ENCODE assay signal across 15 cellular contexts in the genomic region with DNA sequence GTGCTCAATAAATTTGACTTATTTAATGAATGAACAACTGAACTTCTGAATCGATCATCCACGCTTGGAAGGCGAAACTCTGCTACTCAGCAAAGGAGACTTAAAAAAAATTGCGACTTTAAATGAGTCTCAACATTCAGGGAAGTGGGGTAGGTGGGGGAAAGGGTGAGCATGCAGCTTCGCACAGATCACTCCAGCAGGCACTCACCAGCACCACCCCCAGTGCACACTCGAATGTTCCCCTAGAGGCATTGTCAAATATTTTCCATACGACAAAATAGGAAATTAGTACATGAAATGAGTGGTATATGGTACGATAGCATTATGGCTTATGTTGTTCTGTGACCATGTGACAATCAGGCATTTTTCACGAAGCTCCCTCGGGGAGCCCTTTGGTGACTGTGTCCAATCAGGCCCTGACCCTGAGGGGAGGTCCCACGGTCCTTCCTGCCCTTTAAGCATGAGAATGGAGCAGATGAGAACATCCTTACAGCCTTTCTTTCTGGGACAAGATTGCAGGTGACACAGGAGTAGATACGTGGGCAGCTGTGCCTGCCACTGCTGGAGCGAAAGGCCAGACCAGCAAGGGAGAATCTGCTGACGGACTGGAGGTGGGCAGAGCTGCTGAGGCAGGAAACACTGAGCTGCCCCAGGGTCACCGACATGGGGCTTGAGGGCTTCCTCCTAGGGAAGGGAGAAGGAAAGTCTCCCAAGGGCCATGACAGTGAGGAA.
DNase-seq lines count a peak whose midpoint lies in the region; ATAC-seq and TF ChIP-seq lines count a peak whose summit lies in the region.
"Had no signal": no experiment of that assay in that cellular context is flagged by ENCODE, and none has a peak within 500 bp of the region (broad histone marks: within the 10 kb centered on the region; RNA-seq: fewer than 3 reads in every experiment).

No MANE protein-coding gene starts in this region.

- H3K36me3 Mint-ChIP-seq in activated naive CD4-positive, alpha-beta T cell treated with anti-CD3 and anti-CD28 coated beads, Interleukin-2, amount 50 U/mL, for 24 hours, result no peaks in the 10 kb centered on the region
- no peaks in the 10 kb centered on the region for H3K36me3 Mint-ChIP-seq in activated B cell treated with CpG ODN at 0.5 μM for 24 hours (ENCODE audit: low read depth)
- H3K36me3 Mint-ChIP-seq in stimulated activated effector memory CD8-positive, alpha-beta T cell treated with anti-CD3 and anti-CD28 coated beads, Interleukin-12 subunit alpha, Interleukin-12 subunit beta, amount 100 ng/mL, for 72 hours, result peaks cover 6% of the 10 kb centered on the region

- intact Hi-C loops in activated B cell treated with CpG ODN at 0.5 μM for 24 hours (cut with micrococcal nuclease), result no loop called here

- TF ChIP-seq CTCF in activated B cell treated with CpG ODN at 0.5 μM for 24 hours (IDR thresholded peaks at IDR 0.05), result no peak
- no peak for TF ChIP-seq CTCF in GM10266 (IDR thresholded peaks at IDR 0.05; ENCODE audit: control insufficient read depth, insufficient read depth, low read depth, missing control alignments)

- CTCF ChIA-PET in activated B cell treated with CpG ODN at 0.5 μM for 24 hours (lab: Charles Lee), result no interaction called here

- POLR2A ChIA-PET in activated B cell treated with CpG ODN at 0.5 μM for 24 hours (lab: Charles Lee), result no interaction called here

- ATAC-seq in activated B cell treated with CpG ODN at 0.5 μM for 24 hours (ENCODE audit: low read depth), result no peak
- peak; percentile 25 for ATAC-seq in stimulated activated effector memory CD8-positive, alpha-beta T cell treated with anti-CD3 and anti-CD28 coated beads, Interleukin-12 subunit alpha, Interleukin-12 subunit beta, amount 100 ng/mL, for 72 hours
- ATAC-seq: Panc1 had no signal

- peaks cover 41% of the 10 kb centered on the region for H3K4me1 Mint-ChIP-seq in activated naive CD4-positive, alpha-beta T cell treated with anti-CD3 and anti-CD28 coated beads, Interleukin-2, amount 50 U/mL, for 24 hours
- peaks cover 69% of the 10 kb centered on the region for H3K4me1 Mint-ChIP-seq in activated B cell treated with CpG ODN at 0.5 μM for 24 hours
- H3K4me1 Mint-ChIP-seq in stimulated activated effector memory CD8-positive, alpha-beta T cell treated with anti-CD3 and anti-CD28 coated beads, Interleukin-12 subunit alpha, Interleukin-12 subunit beta, amount 100 ng/mL, for 72 hours, result peaks cover 53% of the 10 kb centered on the region

- peak overlapping the region; percentile 86 for H3K27ac Mint-ChIP-seq in activated naive CD4-positive, alpha-beta T cell treated with anti-CD3 and anti-CD28 coated beads, Interleukin-2, amount 50 U/mL, for 24 hours
- H3K27ac Mint-ChIP-seq in activated B cell treated with CpG ODN at 0.5 μM for 24 hours, result peak overlapping the region; percentile 20
- peak overlapping the region; percentile 78 for H3K27ac Mint-ChIP-seq in stimulated activated effector memory CD8-positive, alpha-beta T cell treated with anti-CD3 and anti-CD28 coated beads, Interleukin-12 subunit alpha, Interleukin-12 subunit beta, amount 100 ng/mL, for 72 hours

- no peaks in the 10 kb centered on the region for H3K9me3 Mint-ChIP-seq in activated naive CD4-positive, alpha-beta T cell treated with anti-CD3 and anti-CD28 coated beads, Interleukin-2, amount 50 U/mL, for 24 hours
- peaks cover 2% of the 10 kb centered on the region for H3K9me3 Mint-ChIP-seq in activated B cell treated with CpG ODN at 0.5 μM for 24 hours
- H3K9me3 Mint-ChIP-seq in stimulated activated effector memory CD8-positive, alpha-beta T cell treated with anti-CD3 and anti-CD28 coated beads, Interleukin-12 subunit alpha, Interleukin-12 subunit beta, amount 100 ng/mL, for 72 hours, result no peaks in the 10 kb centered on the region

- peaks cover 3% of the 10 kb centered on the region for H3K27me3 Mint-ChIP-seq in activated naive CD4-positive, alpha-beta T cell treated with anti-CD3 and anti-CD28 coated beads, Interleukin-2, amount 50 U/mL, for 24 hours
- H3K27me3 Mint-ChIP-seq in activated B cell treated with CpG ODN at 0.5 μM for 24 hours, result peaks cover 9% of the 10 kb centered on the region

- no peak overlapping the region for H3K4me3 Mint-ChIP-seq in activated naive CD4-positive, alpha-beta T cell treated with anti-CD3 and anti-CD28 coated beads, Interleukin-2, amount 50 U/mL, for 24 hours
- no peak overlapping the region for H3K4me3 Mint-ChIP-seq in activated B cell treated with CpG ODN at 0.5 μM for 24 hours
- H3K4me3 Mint-ChIP-seq in stimulated activated effector memory CD8-positive, alpha-beta T cell treated with anti-CD3 and anti-CD28 coated beads, Interleukin-12 subunit alpha, Interleukin-12 subunit beta, amount 100 ng/mL, for 72 hours, result peak overlapping the region; percentile 47

- no peak for DNase-seq in activated naive CD4-positive, alpha-beta T cell treated with anti-CD3 and anti-CD28 coated beads, Interleukin-2, amount 50 U/mL, for 16 hours
- DNase-seq in activated B cell treated with CpG ODN at 0.5 μM for 24 hours, result no peak
- DNase-seq in germinal center (ENCODE audit: low spot score), result peak; percentile 49
- no peak for DNase-seq in stimulated activated effector memory CD8-positive, alpha-beta T cell treated with anti-CD3 and anti-CD28 coated beads, Interleukin-12 subunit alpha, Interleukin-12 subunit beta, amount 100 ng/mL, for 72 hours (ENCODE audit: low spot score in 2 of 2)
- DNase-seq in GM03348 (ENCODE audit: low spot score), result no peak
- no peak for DNase-seq in middle frontal gyrus (ENCODE audit: extremely low spot score, low spot score)
- DNase-seq in GM10266 (ENCODE audit: extremely low spot score), result no peak
- DNase-seq: Caco-2, cortex of kidney, GF-D8, glutamatergic neuron, IMR-90, mammary epithelial cell had no signal

Comparison
In these comparisons a context has a peak if more than half of its experiments do, and no peak if none do; other contexts are left out.
1. H3K27ac Mint-ChIP-seq: peak in every context shown above with its lines; median percentile 86 in activated naive CD4-positive, alpha-beta T cell treated with anti-CD3 and anti-CD28 coated beads, Interleukin-2, amount 50 U/mL, for 24 hours; 78 in stimulated activated effector memory CD8-positive, alpha-beta T cell treated with anti-CD3 and anti-CD28 coated beads, Interleukin-12 subunit alpha, Interleukin-12 subunit beta, amount 100 ng/mL, for 72 hours; 20 in activated B cell treated with CpG ODN at 0.5 μM for 24 hours.